Comparison of ENCODE assay signal across 8 cellular contexts in genomic region chr6:136317023-136317649, GRCh38. TPM values are rescaled to one million over a fixed set of nuclear protein-coding genes. Genes with fewer than 3 reads are reported as not detected.
DNase-seq lines count a peak whose midpoint lies in the region; ATAC-seq lines count a peak whose summit lies in the region.

No MANE protein-coding gene starts in this region.

- peak; percentile 54 for ATAC-seq in HG03095 (IDR thresholded peaks at IDR 0.05; ENCODE audit: unreplicated experiment)

- no peaks in the 10 kb centered on the region for H3K9me3 Mint-ChIP-seq in activated CD4-positive, alpha-beta T cell treated with anti-CD3 and anti-CD28 coated beads, Interleukin-2, amount 10 ng/mL, durations not matched to agents 24 days and 14 days

- H3K4me3 Mint-ChIP-seq in activated CD4-positive, alpha-beta T cell treated with anti-CD3 and anti-CD28 coated beads, Interleukin-2, amount 10 ng/mL, durations not matched to agents 24 days and 14 days, result no peak overlapping the region

- DNase-seq in NCI-H524 (lab: John Stamatoyannopoulos, UW) (peak; percentile 46 to 66), NCI-H524 treated with DMSO at 0.1 percent for 48 hours (lab: John Stamatoyannopoulos, UW) (no peak), NCI-H345 treated with DMSO at 0.1 percent for 48 hours (lab: John Stamatoyannopoulos, UW; ENCODE audit: unreplicated experiment) (peak; percentile 74), dermis microvascular lymphatic vessel endothelial cell (ENCODE audit: low read depth in 2 of 2) (peak; percentile 66 to 73), lung microvascular endothelial cell (ENCODE audit: low read depth in 2 of 2) (peak; percentile 66 to 82)
- peak; percentile 89 for DNase-seq in activated CD4-positive, alpha-beta T cell treated with anti-CD3 and anti-CD28 coated beads, Interleukin-2, amount 10 ng/mL, durations not matched to agents 24 days and 14 days
- DNase-seq in stimulated activated CD8-positive, alpha-beta memory T cell treated with anti-CD3 and anti-CD28 coated beads, Interleukin-4, amount 100 ng/mL, for 1 hour (ENCODE audit: low read depth in 2 of 2, low spot score in 1 of 2), result peak; percentile 8 to 43

- intact Hi-C loops in activated CD4-positive, alpha-beta T cell treated with anti-CD3 and anti-CD28 coated beads, Interleukin-2, amount 10 ng/mL, durations not matched to agents 24 days and 14 days (cut with micrococcal nuclease), result loop anchor here (1.0 to 2.0 kb wide), 5 partner anchors 26 to 866 kb away; partner anchors contain the start of gene MTFR2

- peaks cover 10% of the 10 kb centered on the region for H3K27me3 Mint-ChIP-seq in activated CD4-positive, alpha-beta T cell treated with anti-CD3 and anti-CD28 coated beads, Interleukin-2, amount 10 ng/mL, durations not matched to agents 24 days and 14 days

- H3K36me3 Mint-ChIP-seq in activated CD4-positive, alpha-beta T cell treated with anti-CD3 and anti-CD28 coated beads, Interleukin-2, amount 10 ng/mL, durations not matched to agents 24 days and 14 days (ENCODE audit: low read depth), result no peaks in the 10 kb centered on the region

- peaks cover 1% of the 10 kb centered on the region for H3K4me1 Mint-ChIP-seq in activated CD4-positive, alpha-beta T cell treated with anti-CD3 and anti-CD28 coated beads, Interleukin-2, amount 10 ng/mL, durations not matched to agents 24 days and 14 days

- H3K27ac Mint-ChIP-seq in activated CD4-positive, alpha-beta T cell treated with anti-CD3 and anti-CD28 coated beads, Interleukin-2, amount 10 ng/mL, durations not matched to agents 24 days and 14 days, result no peak overlapping the region

RNA-seq across cellular contexts. Expression of gene BCLAF1, which starts 27.5 kb away (rescaled TPM):
- total RNA-seq in activated CD4-positive, alpha-beta T cell treated with anti-CD3 and anti-CD28 coated beads, Interleukin-2, amount 10 ng/mL, durations not matched to agents 24 days and 14 days, result 267 TPM in 2 replicates
- 67.3 and 71.1 TPM in 2 replicates for total RNA-seq in dermis microvascular lymphatic vessel endothelial cell
- total RNA-seq in lung microvascular endothelial cell, result 58.4 and 67.3 TPM in 2 replicates
